ENCODE assay signal across 1 cellular context in the genomic region with DNA sequence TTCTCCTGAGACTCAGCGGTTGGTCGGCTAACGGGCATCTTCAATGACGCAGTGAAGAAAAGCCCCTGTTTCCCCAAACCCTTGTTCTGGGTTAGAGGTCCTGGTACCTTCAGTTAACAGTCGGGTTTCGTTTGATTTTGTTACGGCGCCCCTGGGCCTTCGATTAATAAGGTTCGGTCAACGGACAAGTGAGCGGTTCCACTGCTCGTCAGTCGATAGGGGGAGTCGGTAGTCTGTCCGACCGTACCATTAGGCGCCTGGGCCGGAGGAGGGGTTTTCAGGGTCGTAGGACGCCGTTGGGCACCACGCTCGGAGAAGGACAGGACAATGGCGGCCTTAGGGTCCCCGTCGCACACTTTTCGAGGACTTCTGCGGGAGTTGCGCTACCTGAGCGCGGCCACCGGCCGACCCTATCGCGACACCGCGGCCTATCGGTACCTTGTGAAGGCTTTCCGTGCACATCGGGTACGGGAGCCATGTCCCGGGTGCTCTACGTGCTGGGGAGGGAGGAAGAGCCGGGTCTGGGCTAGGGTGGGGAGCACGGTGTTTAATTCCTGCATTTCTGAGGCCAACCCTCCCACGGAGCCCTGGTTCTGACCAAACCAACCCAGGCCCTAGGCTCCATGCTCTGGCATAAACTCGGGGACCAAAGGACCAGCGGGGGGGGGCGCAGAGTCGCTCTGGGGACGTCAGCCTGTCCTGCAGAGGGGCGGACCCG.
TF ChIP-seq lines count a peak whose summit lies in the region.

A gene with protein sequence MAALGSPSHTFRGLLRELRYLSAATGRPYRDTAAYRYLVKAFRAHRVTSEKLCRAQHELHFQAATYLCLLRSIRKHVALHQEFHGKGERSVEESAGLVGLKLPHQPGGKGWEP (plus strand): TSS at position 280 of the 718 bp plus-strand sequence. CDS start 48 bp downstream, at position 328.

TF ChIP-seq in GM12878, 131 proteins besides CTCF, POLR2A, EP300 and RAD21 (continued from another document):
- TF ChIP-seq PAX5 (IDR thresholded peaks at IDR 0.05; ENCODE audit: borderline replicate concordance, low read depth, low read length) (no peak), IRF3 (IDR thresholded peaks at IDR 0.05) (no peak), BACH1 (IDR thresholded peaks at IDR 0.05; ENCODE audit: borderline replicate concordance) (peak; percentile 98), RBBP5 (conservative IDR thresholded peaks at IDR 0.05) (no peak), SPI1 (IDR thresholded peaks at IDR 0.05; ENCODE audit: borderline replicate concordance, insufficient read depth, low read depth, low read length) (no peak), CREM (IDR thresholded peaks at IDR 0.05; ENCODE audit: low read depth) (peak; percentile 94), CHD1 (IDR thresholded peaks at IDR 0.05; ENCODE audit: low read depth, low read length) (peak; percentile 96), KLF5 (IDR thresholded peaks at IDR 0.05; ENCODE audit: partially characterized antibody) (peak; percentile 98), SP1 (IDR thresholded peaks at IDR 0.05; ENCODE audit: low read depth, low read length) (peak; percentile 14), SMAD1 (IDR thresholded peaks at IDR 0.05; ENCODE audit: low read depth, partially characterized antibody) (peak; percentile 64), ETV6 (conservative IDR thresholded peaks at IDR 0.05 in 1 of 2, IDR thresholded peaks at IDR 0.05 in 1 of 2; ENCODE audit: borderline replicate concordance in 1 of 2, low read depth in 1 of 2) (no peak), ZBTB33 (IDR thresholded peaks at IDR 0.05) (no peak), ZBED1 (IDR thresholded peaks at IDR 0.05; ENCODE audit: borderline replicate concordance) (peak; percentile 99), MTA2 (IDR thresholded peaks at IDR 0.05; ENCODE audit: low read depth) (peak; percentile 47), ZNF274 (IDR thresholded peaks at IDR 0.05; ENCODE audit: insufficient read depth, insufficient read length) (no peak), SIX5 (IDR thresholded peaks at IDR 0.05; ENCODE audit: low read depth, low read length, severe bottlenecking) (peak; percentile 47), IKZF2 (IDR thresholded peaks at IDR 0.05) (peak in 1 of 2 experiments; percentile 48; a peak in 3 of 4 replicates), GATAD2B (conservative IDR thresholded peaks at IDR 0.05; ENCODE audit: low read depth) (peak; percentile 87), IKZF1 (conservative IDR thresholded peaks at IDR 0.05) (peak; percentile 71), NR2F1 (conservative IDR thresholded peaks at IDR 0.05) (peak; percentile 79), PML (IDR thresholded peaks at IDR 0.05; ENCODE audit: low read length) (peak; percentile 86; the same call in 1 of the 2 replicates)
- TF ChIP-seq, protein P1, sequence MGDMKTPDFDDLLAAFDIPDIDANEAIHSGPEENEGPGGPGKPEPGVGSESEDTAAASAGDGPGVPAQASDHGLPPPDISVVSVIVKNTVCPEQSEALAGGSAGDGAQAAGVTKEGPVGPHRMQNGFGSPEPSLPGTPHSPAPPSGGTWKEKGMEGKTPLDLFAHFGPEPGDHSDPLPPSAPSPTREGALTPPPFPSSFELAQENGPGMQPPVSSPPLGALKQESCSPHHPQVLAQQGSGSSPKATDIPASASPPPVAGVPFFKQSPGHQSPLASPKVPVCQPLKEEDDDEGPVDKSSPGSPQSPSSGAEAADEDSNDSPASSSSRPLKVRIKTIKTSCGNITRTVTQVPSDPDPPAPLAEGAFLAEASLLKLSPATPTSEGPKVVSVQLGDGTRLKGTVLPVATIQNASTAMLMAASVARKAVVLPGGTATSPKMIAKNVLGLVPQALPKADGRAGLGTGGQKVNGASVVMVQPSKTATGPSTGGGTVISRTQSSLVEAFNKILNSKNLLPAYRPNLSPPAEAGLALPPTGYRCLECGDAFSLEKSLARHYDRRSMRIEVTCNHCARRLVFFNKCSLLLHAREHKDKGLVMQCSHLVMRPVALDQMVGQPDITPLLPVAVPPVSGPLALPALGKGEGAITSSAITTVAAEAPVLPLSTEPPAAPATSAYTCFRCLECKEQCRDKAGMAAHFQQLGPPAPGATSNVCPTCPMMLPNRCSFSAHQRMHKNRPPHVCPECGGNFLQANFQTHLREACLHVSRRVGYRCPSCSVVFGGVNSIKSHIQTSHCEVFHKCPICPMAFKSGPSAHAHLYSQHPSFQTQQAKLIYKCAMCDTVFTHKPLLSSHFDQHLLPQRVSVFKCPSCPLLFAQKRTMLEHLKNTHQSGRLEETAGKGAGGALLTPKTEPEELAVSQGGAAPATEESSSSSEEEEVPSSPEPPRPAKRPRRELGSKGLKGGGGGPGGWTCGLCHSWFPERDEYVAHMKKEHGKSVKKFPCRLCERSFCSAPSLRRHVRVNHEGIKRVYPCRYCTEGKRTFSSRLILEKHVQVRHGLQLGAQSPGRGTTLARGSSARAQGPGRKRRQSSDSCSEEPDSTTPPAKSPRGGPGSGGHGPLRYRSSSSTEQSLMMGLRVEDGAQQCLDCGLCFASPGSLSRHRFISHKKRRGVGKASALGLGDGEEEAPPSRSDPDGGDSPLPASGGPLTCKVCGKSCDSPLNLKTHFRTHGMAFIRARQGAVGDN (IDR thresholded peaks at IDR 0.05), result peak; percentile 27
